10 cellular contexts compared by ENCODE assay signal in the genomic region with DNA sequence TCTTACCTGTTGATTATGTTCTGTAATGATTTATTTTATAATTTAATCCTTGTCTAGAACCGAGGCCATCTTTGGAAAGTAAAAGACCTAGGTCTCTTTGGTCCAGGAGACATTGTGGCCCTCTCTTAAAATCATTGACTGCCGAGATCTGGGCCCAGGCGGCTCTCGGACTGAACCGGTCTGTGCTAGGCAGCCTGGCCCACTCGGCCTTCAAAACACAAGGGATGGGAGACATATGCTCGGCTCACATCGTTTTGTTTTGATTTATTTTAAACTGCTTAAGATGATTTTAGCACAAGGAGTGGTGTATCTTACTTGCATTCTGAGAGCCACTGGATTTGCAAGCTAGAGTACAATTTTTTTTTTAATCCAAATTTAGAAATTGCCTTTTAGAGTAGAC.
DNase-seq lines count a peak whose midpoint lies in the region; ATAC-seq and TF ChIP-seq lines count a peak whose summit lies in the region.
"Had no signal": no experiment of that assay in that cellular context is flagged by ENCODE, and none has a peak within 500 bp of the region (broad histone marks: within the 10 kb centered on the region; RNA-seq: fewer than 3 reads in every experiment).

No MANE protein-coding gene starts in this region.

- H3K27ac ChIP-seq in angular gyrus (ENCODE audit: low read depth, low read length) (peak overlapping the region; percentile 99), left lung (peak overlapping the region; percentile 97 to 99), thoracic aorta (peak overlapping the region; percentile 83 to 97)

- ATAC-seq in left lung (no peak), thoracic aorta (ENCODE audit: insufficient number of reproducible peaks, low FRiP score, low read depth) (no peak), GM21367 (IDR thresholded peaks at IDR 0.05; ENCODE audit: unreplicated experiment) (no peak), HG02588 (IDR thresholded peaks at IDR 0.05; ENCODE audit: unreplicated experiment) (no peak)

- no peaks in the 10 kb centered on the region for H3K9me3 ChIP-seq in left lung
- no peaks in the 10 kb centered on the region for H3K9me3 ChIP-seq in thoracic aorta

- H3K36me3 Mint-ChIP-seq in T-helper 1 cell treated with Interleukin-12 subunit alpha and Interleukin-12 subunit beta and Interleukin-4 antibody, amounts not matched to agents 30 μg/mL and 1 μg/mL, for 36 hours (ENCODE audit: low read depth) = peaks cover under 1% of the 10 kb centered on the region

- H3K4me1 ChIP-seq in left lung = peaks cover 48 to 80% of the 10 kb centered on the region in 2 donors
- peaks cover 30 to 83% of the 10 kb centered on the region in 2 donors for H3K4me1 ChIP-seq in thoracic aorta (ENCODE audit: control insufficient read depth in 1 of 2, low read depth in 2 of 2)

- H3K27me3 Mint-ChIP-seq in T-helper 1 cell treated with Interleukin-12 subunit alpha and Interleukin-12 subunit beta and Interleukin-4 antibody, amounts not matched to agents 30 μg/mL and 1 μg/mL, for 36 hours (ENCODE audit: low read depth) = no peaks in the 10 kb centered on the region

- H3K4me3 ChIP-seq in left lung (peak overlapping the region in 1 of 2 donors; percentile 2), thoracic aorta (peak overlapping the region; percentile 80)

- intact Hi-C loops in left lung (cut with DNase I) = no loop called here

- TF ChIP-seq CTCF in left lung (IDR thresholded peaks at IDR 0.05) (no peak), thoracic aorta (IDR thresholded peaks at IDR 0.05) (no peak)

- peak overlapping the region; percentile 84 for H3K27ac Mint-ChIP-seq in T-helper 1 cell treated with Interleukin-12 subunit alpha and Interleukin-12 subunit beta and Interleukin-4 antibody, amounts not matched to agents 30 μg/mL and 1 μg/mL, for 36 hours

- H3K27me3 ChIP-seq in left lung (no peaks in the 10 kb centered on the region), thoracic aorta (replicated peaks; ENCODE audit: insufficient read depth) (no peaks in the 10 kb centered on the region)

- H3K4me3 Mint-ChIP-seq in T-helper 1 cell treated with Interleukin-12 subunit alpha and Interleukin-12 subunit beta and Interleukin-4 antibody, amounts not matched to agents 30 μg/mL and 1 μg/mL, for 36 hours = no peak overlapping the region
- H3K4me3 Mint-ChIP-seq: neural crest cell had no signal

- peaks cover 28% of the 10 kb centered on the region for H3K4me1 Mint-ChIP-seq in T-helper 1 cell treated with Interleukin-12 subunit alpha and Interleukin-12 subunit beta and Interleukin-4 antibody, amounts not matched to agents 30 μg/mL and 1 μg/mL, for 36 hours (ENCODE audit: low read depth)
- H3K4me1 Mint-ChIP-seq: neural crest cell had no signal

- no peaks in the 10 kb centered on the region for H3K9me3 Mint-ChIP-seq in T-helper 1 cell treated with Interleukin-12 subunit alpha and Interleukin-12 subunit beta and Interleukin-4 antibody, amounts not matched to agents 30 μg/mL and 1 μg/mL, for 36 hours
- H3K9me3 Mint-ChIP-seq: neural crest cell had no signal

- DNase-seq in T-helper 1 cell (no peak), left lung (peak; percentile 26 to 29), thoracic aorta (ENCODE audit: low spot score) (no peak), NCI-H510A (lab: John Stamatoyannopoulos, UW) (no peak)
- DNase-seq: NCI-H187 had no signal

- H3K36me3 ChIP-seq in left lung (no peaks in the 10 kb centered on the region), thoracic aorta (no peaks in the 10 kb centered on the region)

Comparison
In these comparisons a context has a peak if more than half of its experiments do, and no peak if none do; other contexts are left out.
1. DNase-seq: peak in left lung (2 of 2); none in T-helper 1 cell (0 of 5), thoracic aorta (single experiment) and NCI-H510A (single experiment).
2. Peak in every context shown above with its lines, with median percentiles within 50 percentile points of each other: H3K27ac ChIP-seq.